In the genomic region with DNA sequence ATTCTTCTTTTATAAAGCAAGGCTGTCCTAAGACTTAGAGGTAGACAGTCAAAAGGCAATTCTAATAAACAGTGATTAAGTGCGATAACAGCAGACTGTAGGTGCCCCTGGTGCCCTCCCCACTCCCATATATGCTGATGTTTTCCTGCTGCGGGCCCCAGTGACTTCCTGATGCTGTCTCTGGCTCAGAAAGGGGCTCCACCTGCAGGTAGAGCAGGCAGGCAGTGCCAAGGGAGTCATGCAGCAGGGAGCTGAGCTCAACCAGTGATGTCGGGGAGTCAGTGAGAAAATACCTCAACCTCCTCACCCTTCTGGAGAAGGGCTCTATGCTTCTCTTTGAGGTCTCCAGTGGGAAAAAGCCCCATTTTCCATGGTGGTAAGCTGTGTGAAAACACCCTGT, we compare ENCODE assay signal across 16 cellular contexts.
A peak's percentile ranks its signal among the peaks of the same experiment; 100 is the strongest.
DNase-seq lines count a peak whose midpoint lies in the region; ATAC-seq, FAIRE-seq and TF ChIP-seq lines count a peak whose summit lies in the region.
"Had no signal": no experiment of that assay in that cellular context is flagged by ENCODE, and none has a peak within 500 bp of the region (broad histone marks: within the 10 kb centered on the region; RNA-seq: fewer than 3 reads in every experiment).

No MANE protein-coding gene starts in this region.

- peak overlapping the region; percentile 46 for H3K27ac ChIP-seq in DND-41 (ENCODE audit: low read length)
- no peak overlapping the region for H3K27ac ChIP-seq in H9 (ENCODE audit: insufficient read length, low read depth, low read length)
- no peak overlapping the region for H3K27ac ChIP-seq in H1 (ENCODE audit: low read depth, low read length)
- H3K27ac ChIP-seq: C4-2B, HL-60 had no signal

- H3K14ac ChIP-seq in H9 (ENCODE audit: insufficient read depth, low read length) (no peak overlapping the region), H1 (ENCODE audit: insufficient read length) (no peak overlapping the region)

- H2BK120ac ChIP-seq in H9 (ENCODE audit: low read depth, low read length, poor library complexity, severe bottlenecking) (no peak overlapping the region), H1 (replicated peaks; ENCODE audit: low read depth, low read length) (no peak overlapping the region)

- no peak overlapping the region for H3T11ph ChIP-seq in H9 (ENCODE audit: low read length)

- H2AK5ac ChIP-seq in H9 (ENCODE audit: insufficient read length, low read length), result no peak overlapping the region
- H2AK5ac ChIP-seq in H1 (ENCODE audit: low read depth, low read length), result no peak overlapping the region

- 0 out of 3 replicates have a peak, but pooled peaks have one; percentile 23 for ATAC-seq in DND-41 (ENCODE audit: insufficient read depth, low read depth)
- no peak for ATAC-seq in stimulated activated memory B cell treated with anti-CD40 and anti-IgM and Interleukin-4, amounts not matched to agents 10 μg/mL and 1 μg/mL and 100 μg/mL, for 72 hours
- ATAC-seq: CD8-positive, alpha-beta T cell had no signal

- no peak overlapping the region for H3K9ac ChIP-seq in DND-41 (ENCODE audit: low read depth, low read length)
- H3K9ac ChIP-seq in H9 (ENCODE audit: extremely low read depth, insufficient read length, low read length), result no peak overlapping the region
- no peak overlapping the region for H3K9ac ChIP-seq in H1 (replicated peaks in 1 of 4; ENCODE audit: extremely low read depth in 1 of 4, low read depth in 3 of 4, low read length in 3 of 4)

- no peak overlapping the region for H4K8ac ChIP-seq in H9 (replicated peaks; ENCODE audit: insufficient read length, low read depth, low read length)
- no peak overlapping the region for H4K8ac ChIP-seq in H1 (ENCODE audit: extremely low read depth, insufficient read depth, low read length)

- no peak overlapping the region for H4K5ac ChIP-seq in H9 (ENCODE audit: insufficient read length, low read depth, low read length)
- no peak overlapping the region for H4K5ac ChIP-seq in H1 (ENCODE audit: insufficient read length, low read depth, low read length)

- no peak for FAIRE-seq in H1 (lab: Jason Lieb, UNC)
- FAIRE-seq: A204.1 had no signal

- no peak for TF ChIP-seq EP300 in H1 (IDR thresholded peaks at IDR 0.05; ENCODE audit: borderline replicate concordance in 1 of 2, low read depth in 2 of 2, low read length in 2 of 2)

- H3K23me2 ChIP-seq in H9 (ENCODE audit: insufficient read length, low read depth, low read length, poor library complexity, severe bottlenecking), result no peaks in the 10 kb centered on the region
- H3K23me2 ChIP-seq in H1 (ENCODE audit: low read depth, low read length), result no peaks in the 10 kb centered on the region; the same call in 1 of the 2 replicates

- H3K4me1 Mint-ChIP-seq in H9, result peaks cover 3 to 5% of the 10 kb centered on the region in 2 experiments; a peak in 2 of 4 replicates
- no peaks in the 10 kb centered on the region for H3K4me1 Mint-ChIP-seq in stimulated activated memory B cell treated with anti-CD40 and anti-IgM and Interleukin-4, amounts not matched to agents 10 μg/mL and 1 μg/mL and 100 μg/mL, for 72 hours

- peak; percentile 36 to 44 for TF ChIP-seq RAD21 in H1 (IDR thresholded peaks at IDR 0.05 in 1 of 2, conservative IDR thresholded peaks at IDR 0.05 in 1 of 2; ENCODE audit: low read depth in 2 of 2, low read length in 2 of 2)

- no peak overlapping the region for H3K56ac ChIP-seq in H9 (ENCODE audit: insufficient read length, low read depth, low read length)
- H3K56ac ChIP-seq in H1 (replicated peaks; ENCODE audit: insufficient read length, low read depth, low read length), result no peak overlapping the region

- H3K4me2 ChIP-seq in DND-41 (ENCODE audit: insufficient read depth, low read length) (0 out of 2 replicates have a peak overlapping the region, but pooled peaks have one; percentile 8), H9 (ENCODE audit: insufficient read depth, insufficient read length, low read length) (no peak overlapping the region), H1 (ENCODE audit: insufficient read depth in 1 of 2, low read depth in 2 of 2, low read length in 2 of 2) (no peak overlapping the region)

- H3K23ac ChIP-seq in H9 (ENCODE audit: insufficient read length, low read depth, low read length) (no peak overlapping the region), H1 (ENCODE audit: insufficient read length) (no peak overlapping the region)

- no peak overlapping the region for H3K27ac Mint-ChIP-seq in H9
- no peak overlapping the region for H3K27ac Mint-ChIP-seq in stimulated activated memory B cell treated with anti-CD40 and anti-IgM and Interleukin-4, amounts not matched to agents 10 μg/mL and 1 μg/mL and 100 μg/mL, for 72 hours
- H3K27ac Mint-ChIP-seq: CD8-positive, alpha-beta T cell had no signal

- no peak overlapping the region for H2BK15ac ChIP-seq in H9 (ENCODE audit: low read depth, low read length)
- no peak overlapping the region for H2BK15ac ChIP-seq in H1 (ENCODE audit: low read length)

- WGBS in H9 (ENCODE audit: extremely low coverage, insufficient read length, low lambda C conversion rate), result no CpG with 5 or more reads among the region's 3 CpGs
- 84% methylated on average over 3 of the region's 3 CpGs; no CpG with 5 or more reads in 1 of the 2 experiments for WGBS in H1 (ENCODE audit: extremely low coverage in 1 of 2, insufficient coverage in 1 of 2, insufficient read length in 1 of 2, insufficient replicate concordance in 2 of 2, low coverage in 1 of 2, low lambda C conversion rate in 2 of 2, missing lambda C conversion rate in 1 of 2), 2 experiments

- H4K91ac ChIP-seq in H9 (ENCODE audit: insufficient read length, low read depth, low read length) (no peak overlapping the region), H1 (replicated peaks; ENCODE audit: insufficient read length, low read length) (no peak overlapping the region)

- H3K18ac ChIP-seq in H9 (ENCODE audit: insufficient read length, low read depth, low read length) (no peak overlapping the region), H1 (ENCODE audit: extremely low read depth, low read length) (no peak overlapping the region)

- peak; percentile 51 for TF ChIP-seq CTCF in DND-41 (IDR thresholded peaks at IDR 0.05; ENCODE audit: borderline replicate concordance, extremely low read depth, low read length, poor library complexity, severe bottlenecking)
- peak; percentile 41; the same call in 2 of the 3 replicates for TF ChIP-seq CTCF in H9 (conservative IDR thresholded peaks at IDR 0.05)
- peak; percentile 31 to 56 (median 50); a peak in 3 of 4 replicates for TF ChIP-seq CTCF in H1 (IDR thresholded peaks at IDR 0.05; ENCODE audit: control extremely low read depth in 1 of 3, insufficient read depth in 1 of 3, low read depth in 1 of 3, low read length in 3 of 3)

- H2BK20ac ChIP-seq in H9 (ENCODE audit: low read depth, low read length, poor library complexity, severe bottlenecking) (no peak overlapping the region), H1 (ENCODE audit: low read length) (no peak overlapping the region)

- no peak overlapping the region for H3K4me3 ChIP-seq in DND-41 (ENCODE audit: low read depth in 1 of 2, low read length in 2 of 2)
- H3K4me3 ChIP-seq in H1 (ENCODE audit: extremely low read depth in 1 of 4, insufficient read depth in 2 of 4, low read depth in 3 of 4, low read length in 4 of 4), result no peak overlapping the region
- H3K4me3 ChIP-seq: HAP-1 had no signal

- H2BK5ac ChIP-seq in H9 (ENCODE audit: insufficient read length, low read length) (no peak overlapping the region), H1 (ENCODE audit: low read depth, low read length) (no peak overlapping the region)

- H3K36me3 Mint-ChIP-seq in H9 (ENCODE audit: insufficient read depth in 1 of 3, low read depth in 3 of 3), result no peaks in the 10 kb centered on the region
- no peaks in the 10 kb centered on the region for H3K36me3 Mint-ChIP-seq in stimulated activated memory B cell treated with anti-CD40 and anti-IgM and Interleukin-4, amounts not matched to agents 10 μg/mL and 1 μg/mL and 100 μg/mL, for 72 hours
- H3K36me3 Mint-ChIP-seq: CD8-positive, alpha-beta T cell had no signal

- H3K4ac ChIP-seq in H9 (ENCODE audit: low read depth, low read length) (no peak overlapping the region), H1 (replicated peaks; ENCODE audit: insufficient read length, low read depth, low read length) (no peak overlapping the region)

- H3K9me3 Mint-ChIP-seq in H9, result peaks cover 8 to 9% of the 10 kb centered on the region in 2 experiments; a peak in 4 of 5 replicates
- H3K9me3 Mint-ChIP-seq in stimulated activated memory B cell treated with anti-CD40 and anti-IgM and Interleukin-4, amounts not matched to agents 10 μg/mL and 1 μg/mL and 100 μg/mL, for 72 hours, result no peaks in the 10 kb centered on the region

- H3K9me3 ChIP-seq in DND-41 (ENCODE audit: insufficient read depth, low read length, severe bottlenecking) (no peaks in the 10 kb centered on the region), H9 (ENCODE audit: control insufficient read depth, low read depth, low read length) (no peaks in the 10 kb centered on the region), H1 (ENCODE audit: insufficient read depth in 2 of 2, low read depth in 1 of 2, low read length in 1 of 2) (no peaks in the 10 kb centered on the region)
- H3K9me3 ChIP-seq: BE2C had no signal

- H2AFZ ChIP-seq in DND-41 (ENCODE audit: low read depth, low read length) (peak overlapping the region; percentile 11; the same call in 1 of the 2 replicates), H9 (ENCODE audit: low read length) (no peak overlapping the region), H1 (ENCODE audit: low read length) (0 out of 2 replicates have a peak overlapping the region, but pooled peaks have one; percentile 75)

- no peak overlapping the region for H2BK12ac ChIP-seq in H9 (ENCODE audit: insufficient read length, low read depth, low read length)
- no peak overlapping the region for H2BK12ac ChIP-seq in H1 (ENCODE audit: low read depth, low read length)

- CTCF ChIA-PET in H1 (lab: Charles Lee; ENCODE audit: partially characterized antibody), result interaction anchor here (0.6 to 2.6 kb wide), 10 partner anchors 11 to 435 kb away, joined by 3 to 19 read pairs (median 4); no protein-coding TSS in a partner anchor

- peaks cover 18% of the 10 kb centered on the region for H3K4me1 ChIP-seq in DND-41 (ENCODE audit: insufficient read depth, low read length)
- H3K4me1 ChIP-seq in H9 (ENCODE audit: insufficient read depth, low read length), result no peaks in the 10 kb centered on the region
- no peaks in the 10 kb centered on the region for H3K4me1 ChIP-seq in H1 (replicated peaks in 1 of 4; ENCODE audit: control insufficient read depth in 3 of 4, insufficient read depth in 4 of 4, low read length in 3 of 4)
- H3K4me1 ChIP-seq: BE2C, HAP-1 had no signal

- H3K27me3 Mint-ChIP-seq in H9 (ENCODE audit: low read depth), result no peaks in the 10 kb centered on the region
- H3K27me3 Mint-ChIP-seq in stimulated activated memory B cell treated with anti-CD40 and anti-IgM and Interleukin-4, amounts not matched to agents 10 μg/mL and 1 μg/mL and 100 μg/mL, for 72 hours, result no peaks in the 10 kb centered on the region

- no peaks in the 10 kb centered on the region for H3K79me1 ChIP-seq in H9 (ENCODE audit: insufficient read depth, low read depth, low read length, poor library complexity, severe bottlenecking)
- no peaks in the 10 kb centered on the region for H3K79me1 ChIP-seq in H1 (ENCODE audit: low read depth, low read length)

- no peaks in the 10 kb centered on the region for H4K20me1 ChIP-seq in DND-41 (ENCODE audit: insufficient read depth, low read length)
- H4K20me1 ChIP-seq in H9 (ENCODE audit: control insufficient read depth, insufficient read depth, insufficient read length), result no peaks in the 10 kb centered on the region
- H4K20me1 ChIP-seq in H1 (replicated peaks in 1 of 2; ENCODE audit: control insufficient read depth in 1 of 2, insufficient read depth in 2 of 2, low read length in 2 of 2), result no peaks in the 10 kb centered on the region

- DNase-seq in DND-41 (peak; percentile 24), H9 (peak; percentile 60), H1 (ENCODE audit: low read depth in 1 of 2, low spot score in 2 of 2) (peak in 1 of 2 experiments; percentile 51), iPS-NIHi7 (ENCODE audit: extremely low spot score) (peak; percentile 50), NCI-H345 treated with DMSO at 0.1 percent for 48 hours (lab: John Stamatoyannopoulos, UW; ENCODE audit: unreplicated experiment) (no peak), COLO829 (ENCODE audit: low spot score) (no peak)
- DNase-seq: BE2C; CD8-positive, alpha-beta T cell; DMS53; IMR-90; KG1 had no signal

- H3K4me3 Mint-ChIP-seq in H9, result no peak overlapping the region
- no peak overlapping the region for H3K4me3 Mint-ChIP-seq in stimulated activated memory B cell treated with anti-CD40 and anti-IgM and Interleukin-4, amounts not matched to agents 10 μg/mL and 1 μg/mL and 100 μg/mL, for 72 hours
- H3K4me3 Mint-ChIP-seq: CD8-positive, alpha-beta T cell had no signal

- H3K27me3 ChIP-seq in DND-41 (ENCODE audit: insufficient read depth, low read length, poor library complexity) (no peaks in the 10 kb centered on the region), H9 (ENCODE audit: insufficient read depth, low read length) (no peaks in the 10 kb centered on the region), H1 (replicated peaks in 1 of 4; ENCODE audit: control insufficient read depth in 3 of 4, extremely low read depth in 1 of 4, insufficient read depth in 3 of 4, low read length in 3 of 4) (no peaks in the 10 kb centered on the region)
- H3K27me3 ChIP-seq: BE2C had no signal

- TF ChIP-seq POLR2A in H1 (IDR thresholded peaks at IDR 0.05; ENCODE audit: control extremely low read depth in 1 of 2, low read depth in 2 of 2, low read length in 2 of 2), result no peak

- H3K79me2 ChIP-seq in DND-41 (ENCODE audit: insufficient read depth, low read length) (no peaks in the 10 kb centered on the region), H9 (ENCODE audit: insufficient read depth, low read length) (no peaks in the 10 kb centered on the region), H1 (ENCODE audit: control insufficient read depth in 1 of 2, insufficient read depth in 2 of 2, low read length in 2 of 2) (no peaks in the 10 kb centered on the region)

- POLR2A ChIA-PET in H1 (lab: Charles Lee; ENCODE audit: partially characterized antibody), result no interaction called here

- H3K36me3 ChIP-seq in DND-41 (ENCODE audit: insufficient read depth, low read length) (no peaks in the 10 kb centered on the region), H1 (ENCODE audit: control insufficient read depth in 2 of 4, insufficient read depth in 4 of 4, low read length in 3 of 4) (no peaks in the 10 kb centered on the region)
- H3K36me3 ChIP-seq: BE2C, HAP-1 had no signal

Comparison
In these comparisons a context has a peak if more than half of its experiments do, and no peak if none do; other contexts are left out.
1. DNase-seq: peak in DND-41 (single experiment), H9 (single experiment) and iPS-NIHi7 (single experiment); none in NCI-H345 treated with DMSO at 0.1 percent for 48 hours (single experiment) and COLO829 (single experiment).
2. Peak in every context shown above with its lines, with median percentiles within 50 percentile points of each other: CTCF ChIP-seq.